Comparison of ENCODE assay signal across 1 cellular context in genomic region chr22:43921361-43921760, GRCh38.
TF ChIP-seq lines count a peak whose summit lies in the region.

No MANE protein-coding gene starts in this region.

TF ChIP-seq in H1, 55 proteins besides CTCF, POLR2A, EP300 and RAD21:
- no peak for TF ChIP-seq CREB1 (IDR thresholded peaks at IDR 0.05)
- no peak for TF ChIP-seq EGR1 (IDR thresholded peaks at IDR 0.05; ENCODE audit: borderline replicate concordance, low read depth, low read length)
- TF ChIP-seq RFX5 (IDR thresholded peaks at IDR 0.05; ENCODE audit: borderline replicate concordance, low read depth, low read length): no peak
- no peak for TF ChIP-seq SIX5 (IDR thresholded peaks at IDR 0.05; ENCODE audit: low read depth, low read length)
- no peak for TF ChIP-seq JUN (IDR thresholded peaks at IDR 0.05; ENCODE audit: low read depth, low read length)
- TF ChIP-seq ZNF274 (IDR thresholded peaks at IDR 0.05; ENCODE audit: borderline replicate concordance, extremely low read depth, low read length): no peak
- TF ChIP-seq JUND (IDR thresholded peaks at IDR 0.05; ENCODE audit: low read length): no peak
